Comparison of ENCODE assay signal across 8 cellular contexts in the genomic region with DNA sequence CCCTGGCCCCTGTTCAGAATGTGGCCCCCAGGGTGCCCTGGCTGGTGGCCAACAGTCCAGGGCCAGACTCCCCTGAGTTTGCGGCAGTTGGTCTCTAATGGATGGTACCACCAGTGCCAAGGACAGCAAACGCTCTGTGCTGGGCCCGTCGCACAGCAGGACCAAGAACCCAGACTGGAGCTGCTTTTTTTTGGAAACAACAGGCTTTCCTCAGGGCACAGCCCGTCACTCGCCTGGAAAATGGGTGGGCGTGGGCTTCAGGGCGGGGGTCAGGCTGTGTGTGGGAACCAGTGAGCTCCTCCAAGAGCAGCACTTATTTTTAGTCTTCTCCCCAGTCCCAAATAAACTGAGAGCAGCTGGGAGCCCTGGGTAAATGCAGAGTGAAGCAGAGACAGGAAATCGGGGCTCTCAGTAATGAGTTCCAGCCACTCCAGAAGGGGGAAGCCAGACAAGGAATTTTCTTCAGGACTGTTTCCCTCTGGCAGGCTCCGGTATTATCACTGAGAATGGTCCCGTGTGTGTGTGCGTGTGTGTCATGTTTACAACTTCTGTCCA.
DNase-seq lines count a peak whose midpoint lies in the region; ATAC-seq and TF ChIP-seq lines count a peak whose summit lies in the region.

No MANE protein-coding gene starts in this region.

- peaks cover 56% of the 10 kb centered on the region for H3K4me1 ChIP-seq in IMR-90 (ENCODE audit: control insufficient read depth, insufficient read depth, low read length)

- H3K14ac ChIP-seq in IMR-90 (replicated peaks; ENCODE audit: low read depth, low read length): peak overlapping the region; percentile 88

- TF ChIP-seq CTCF in IMR-90 (conservative IDR thresholded peaks at IDR 0.05; ENCODE audit: low read depth, low read length): no peak
- no peak for TF ChIP-seq CTCF in GM10248 (IDR thresholded peaks at IDR 0.05; ENCODE audit: control extremely low read depth, extremely low read depth, low read depth, missing control alignments)

- dilution Hi-C loops in IMR-90 (cut with HindIII; ENCODE audit: low sequenced_read_pairs, unreplicated experiment): no loop called here

- H3K9ac ChIP-seq in IMR-90 (ENCODE audit: low read depth, low read length): peak overlapping the region; percentile 46

- H3K4me3 ChIP-seq in IMR-90 (ENCODE audit: insufficient read depth, low read depth, low read length): peak overlapping the region; percentile 28

- POLR2A ChIA-PET in IMR-90 (lab: Charles Lee; ENCODE audit: unreplicated experiment): no interaction called here
- POLR2A ChIA-PET in GM10248 (lab: Yijun Ruan, JAX): no interaction called here

- peak overlapping the region; percentile 64 to 73; a peak in 3 of 4 replicates for H4K8ac ChIP-seq in IMR-90 (ENCODE audit: low read depth in 2 of 2, low read length in 2 of 2)

- ATAC-seq in IMR-90 (ENCODE audit: low read depth) (peak; percentile 8; the same call in 1 of the 2 replicates), memory B cell (ENCODE audit: low read depth) (no peak)

- H2BK20ac ChIP-seq in IMR-90 (ENCODE audit: low read depth, low read length): peak overlapping the region; percentile 69; the same call in 1 of the 2 replicates

- H3K23ac ChIP-seq in IMR-90 (ENCODE audit: low read depth, low read length): peak overlapping the region; percentile 69; the same call in 1 of the 2 replicates

- CTCF ChIA-PET in IMR-90 (lab: Yijun Ruan, JAX): interaction anchor here (1.2 kb wide), 1 partner anchor 12 kb away, joined by 3 read pairs; no protein-coding TSS in a partner anchor
- CTCF ChIA-PET in GM10248 (lab: Yijun Ruan, JAX): interaction anchor here (0.9 to 2.4 kb wide), 10 partner anchors 8 to 111 kb away, joined by 3 to 8 read pairs (median 4); no protein-coding TSS in a partner anchor

- H3K18ac ChIP-seq in IMR-90 (ENCODE audit: low read depth, low read length): peak overlapping the region; percentile 85

- H3K27ac Mint-ChIP-seq in memory B cell: peak overlapping the region; percentile 56

- peak overlapping the region; percentile 28; the same call in 2 of the 3 replicates for H2BK15ac ChIP-seq in IMR-90 (ENCODE audit: low read depth, low read length)

- peaks cover 25% of the 10 kb centered on the region for H3K4me1 Mint-ChIP-seq in memory B cell

- BruUV-seq in IMR-90 (replicated peaks; lab: Mats Ljungman, UMichigan): no TSS peak

- no peaks in the 10 kb centered on the region for H4K20me1 ChIP-seq in IMR-90 (ENCODE audit: insufficient read depth, low read length)

- H3K4me3 Mint-ChIP-seq in memory B cell: no peak overlapping the region

- DNase-seq in IMR-90 (peak; percentile 47), dermis blood vessel endothelial cell (peak; percentile 25), memory B cell (ENCODE audit: low spot score in 2 of 2) (no peak), substantia nigra (lab: John Stamatoyannopoulos, UW) (peak in 4 of 49 donors; percentile 25 to 48 (median 34)), KG1 (lab: John Stamatoyannopoulos, UW) (no peak), GM19238 (ENCODE audit: insufficient read length, low spot score) (no peak), GM10248 (ENCODE audit: extremely low spot score) (no peak), kidney tubule cell (ENCODE audit: low spot score) (no peak)

- H3K27me3 Mint-ChIP-seq in memory B cell: no peaks in the 10 kb centered on the region

- TF ChIP-seq POLR2A in IMR-90 (IDR thresholded peaks at IDR 0.05; ENCODE audit: low read depth, low read length): no peak

- H3K4ac ChIP-seq in IMR-90 (ENCODE audit: low read depth, low read length): peak overlapping the region; percentile 78

- H3K27ac ChIP-seq in IMR-90 (ENCODE audit: insufficient read depth, low read length) (peak overlapping the region; percentile 78), substantia nigra (ENCODE audit: low read depth, low read length, poor library complexity, severe bottlenecking) (peak overlapping the region; percentile 98)

- TF ChIP-seq RAD21 in IMR-90 (IDR thresholded peaks at IDR 0.05; ENCODE audit: low read length): no peak

- in situ Hi-C loops in IMR-90 (cut with MboI; ENCODE audit: low sequenced_read_pairs): loop anchor here (10.0 kb wide), 1 partner anchor 108 kb away; no protein-coding TSS in a partner anchor

- peak overlapping the region; percentile 93 for H4K5ac ChIP-seq in IMR-90 (ENCODE audit: low read depth, low read length)

- intact Hi-C loops in IMR-90 (cut with micrococcal nuclease): loop anchor here (10.0 kb wide), 1 partner anchor 318 kb away; no protein-coding TSS in a partner anchor

- H3K36me3 ChIP-seq in IMR-90 (ENCODE audit: control insufficient read depth, insufficient read depth, low read length): no peaks in the 10 kb centered on the region

- no peaks in the 10 kb centered on the region for H3K9me3 ChIP-seq in IMR-90 (ENCODE audit: control insufficient read depth, insufficient read depth, low read length)

- 35% methylated on average over 5 of the region's 12 CpGs; no CpG with 5 or more reads in 1 of the 2 experiments for WGBS in IMR-90 (ENCODE audit: extremely low coverage in 2 of 2, insufficient read length in 1 of 2), 2 experiments

- H3K56ac ChIP-seq in IMR-90 (ENCODE audit: extremely low read depth, insufficient read depth, low read length): no peak overlapping the region

- peak overlapping the region; percentile 91 for H4K91ac ChIP-seq in IMR-90 (ENCODE audit: insufficient read depth, low read depth, low read length)

- H2AK9ac ChIP-seq in IMR-90 (replicated peaks; ENCODE audit: low read depth, low read length, poor library complexity): peak overlapping the region; percentile 55

- H3K9me3 Mint-ChIP-seq in memory B cell: no peaks in the 10 kb centered on the region

- H2BK120ac ChIP-seq in IMR-90 (ENCODE audit: low read depth, low read length): peak overlapping the region; percentile 83

- peak overlapping the region; percentile 58 for H2BK5ac ChIP-seq in IMR-90 (ENCODE audit: low read depth, low read length, poor library complexity, severe bottlenecking)

- H3K79me1 ChIP-seq in IMR-90 (ENCODE audit: low read depth in 1 of 2, low read length in 2 of 2): no peaks in the 10 kb centered on the region

- H3K36me3 Mint-ChIP-seq in memory B cell: peaks cover 7% of the 10 kb centered on the region

- peaks cover 14% of the 10 kb centered on the region for H3K9me1 ChIP-seq in IMR-90 (ENCODE audit: insufficient read depth, low read length)

- no peaks in the 10 kb centered on the region for H3K27me3 ChIP-seq in IMR-90 (ENCODE audit: control insufficient read depth, insufficient read depth, low read length)

- H2AFZ ChIP-seq in IMR-90 (replicated peaks; ENCODE audit: low read length, poor library complexity): peak overlapping the region; percentile 88

- H2AK5ac ChIP-seq in IMR-90 (ENCODE audit: low read depth, low read length): peak overlapping the region; percentile 74

- peak overlapping the region; percentile 88 for H3K4me2 ChIP-seq in IMR-90 (ENCODE audit: low read depth, low read length)

TF ChIP-seq in IMR-90, 13 proteins besides CTCF, POLR2A, EP300 and RAD21:
- TF ChIP-seq MXI1 (IDR thresholded peaks at IDR 0.05; ENCODE audit: borderline replicate concordance, low read depth, low read length): no peak
- no peak for TF ChIP-seq CEBPB (IDR thresholded peaks at IDR 0.05; ENCODE audit: low read depth, low read length)
- TF ChIP-seq SMC3 (IDR thresholded peaks at IDR 0.05; ENCODE audit: low read depth, low read length): no peak
- TF ChIP-seq RFX5 (IDR thresholded peaks at IDR 0.05; ENCODE audit: low read depth, low read length): no peak
- TF ChIP-seq RCOR1 (IDR thresholded peaks at IDR 0.05; ENCODE audit: insufficient replicate concordance, low read length): no peak
- no peak for TF ChIP-seq NFE2L2 (IDR thresholded peaks at IDR 0.05; ENCODE audit: low read depth, low read length)
- TF ChIP-seq, protein P1, sequence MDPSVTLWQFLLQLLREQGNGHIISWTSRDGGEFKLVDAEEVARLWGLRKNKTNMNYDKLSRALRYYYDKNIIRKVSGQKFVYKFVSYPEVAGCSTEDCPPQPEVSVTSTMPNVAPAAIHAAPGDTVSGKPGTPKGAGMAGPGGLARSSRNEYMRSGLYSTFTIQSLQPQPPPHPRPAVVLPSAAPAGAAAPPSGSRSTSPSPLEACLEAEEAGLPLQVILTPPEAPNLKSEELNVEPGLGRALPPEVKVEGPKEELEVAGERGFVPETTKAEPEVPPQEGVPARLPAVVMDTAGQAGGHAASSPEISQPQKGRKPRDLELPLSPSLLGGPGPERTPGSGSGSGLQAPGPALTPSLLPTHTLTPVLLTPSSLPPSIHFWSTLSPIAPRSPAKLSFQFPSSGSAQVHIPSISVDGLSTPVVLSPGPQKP (IDR thresholded peaks at IDR 0.05; ENCODE audit: borderline replicate concordance, low read depth, low read length): no peak
- no peak for TF ChIP-seq MAFK (IDR thresholded peaks at IDR 0.05; ENCODE audit: low read depth, low read length)
- no peak for TF ChIP-seq FOS (IDR thresholded peaks at IDR 0.05; ENCODE audit: low read depth, low read length)

Comparison
In these comparisons a context has a peak if more than half of its experiments do, and no peak if none do; other contexts are left out.
1. DNase-seq: peak in IMR-90 (single experiment) and dermis blood vessel endothelial cell (single experiment); none in memory B cell (0 of 2), KG1 (single experiment), GM19238 (single experiment), GM10248 (single experiment) and kidney tubule cell (single experiment).